Comparison of ENCODE assay signal across 1 cellular context in the genomic region with DNA sequence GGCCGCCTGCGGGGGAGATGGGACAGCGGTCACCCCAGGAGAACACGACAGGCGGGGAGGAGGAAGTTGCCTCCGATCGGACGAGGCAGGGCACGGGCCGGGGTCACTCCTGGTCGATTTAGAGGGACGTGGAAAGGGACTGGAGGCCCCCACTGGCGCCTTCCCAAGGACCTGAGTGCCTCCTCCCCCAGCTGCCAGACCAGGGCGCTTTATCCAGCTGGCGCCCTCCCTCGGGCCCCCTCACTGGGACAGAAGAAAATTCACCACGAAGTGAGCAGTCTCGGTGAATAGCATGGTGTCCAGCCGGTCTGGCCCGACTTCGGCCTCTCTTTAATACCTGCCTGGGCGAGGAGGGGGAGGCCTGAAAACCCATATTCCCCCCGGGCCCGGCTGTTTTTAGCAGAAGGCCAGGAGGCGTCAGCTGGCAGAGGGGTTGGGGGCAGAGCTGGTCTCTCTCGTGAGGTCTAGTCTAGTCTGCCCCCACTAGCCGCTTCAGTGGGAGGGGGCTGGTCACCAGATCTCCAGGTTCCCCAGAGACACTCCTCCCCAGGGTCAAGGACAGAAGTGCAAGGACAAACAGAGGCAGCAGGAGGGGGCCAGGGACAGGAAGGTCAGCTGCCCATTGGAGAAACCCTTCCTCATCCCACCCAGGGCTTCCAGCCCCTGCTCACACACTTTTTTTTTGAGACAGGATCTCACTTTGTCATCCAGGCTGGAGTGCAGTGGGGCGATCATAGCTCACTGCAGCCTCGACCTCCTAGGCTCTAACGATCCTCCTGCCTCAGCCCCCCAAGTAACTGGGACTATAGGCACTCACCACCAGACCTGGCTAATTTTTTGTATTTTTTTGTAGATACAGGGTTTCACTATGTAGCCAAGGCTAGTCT.
TF ChIP-seq lines count a peak whose summit lies in the region.

No MANE protein-coding gene starts in this region.

TF ChIP-seq in HepG2, 621 proteins besides CTCF, POLR2A, EP300 and RAD21 (continued from another document):
- TF ChIP-seq, protein P1, sequence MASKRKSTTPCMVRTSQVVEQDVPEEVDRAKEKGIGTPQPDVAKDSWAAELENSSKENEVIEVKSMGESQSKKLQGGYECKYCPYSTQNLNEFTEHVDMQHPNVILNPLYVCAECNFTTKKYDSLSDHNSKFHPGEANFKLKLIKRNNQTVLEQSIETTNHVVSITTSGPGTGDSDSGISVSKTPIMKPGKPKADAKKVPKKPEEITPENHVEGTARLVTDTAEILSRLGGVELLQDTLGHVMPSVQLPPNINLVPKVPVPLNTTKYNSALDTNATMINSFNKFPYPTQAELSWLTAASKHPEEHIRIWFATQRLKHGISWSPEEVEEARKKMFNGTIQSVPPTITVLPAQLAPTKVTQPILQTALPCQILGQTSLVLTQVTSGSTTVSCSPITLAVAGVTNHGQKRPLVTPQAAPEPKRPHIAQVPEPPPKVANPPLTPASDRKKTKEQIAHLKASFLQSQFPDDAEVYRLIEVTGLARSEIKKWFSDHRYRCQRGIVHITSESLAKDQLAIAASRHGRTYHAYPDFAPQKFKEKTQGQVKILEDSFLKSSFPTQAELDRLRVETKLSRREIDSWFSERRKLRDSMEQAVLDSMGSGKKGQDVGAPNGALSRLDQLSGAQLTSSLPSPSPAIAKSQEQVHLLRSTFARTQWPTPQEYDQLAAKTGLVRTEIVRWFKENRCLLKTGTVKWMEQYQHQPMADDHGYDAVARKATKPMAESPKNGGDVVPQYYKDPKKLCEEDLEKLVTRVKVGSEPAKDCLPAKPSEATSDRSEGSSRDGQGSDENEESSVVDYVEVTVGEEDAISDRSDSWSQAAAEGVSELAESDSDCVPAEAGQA (IDR thresholded peaks at IDR 0.05; ENCODE audit: low read depth) = no peak
- TF ChIP-seq, protein P1 (CRISPR knock-in tag; IDR thresholded peaks at IDR 0.05; ENCODE audit: borderline replicate concordance) = peak; percentile 80; the same call in 1 of the 2 replicates
- TF ChIP-seq, protein P2, sequence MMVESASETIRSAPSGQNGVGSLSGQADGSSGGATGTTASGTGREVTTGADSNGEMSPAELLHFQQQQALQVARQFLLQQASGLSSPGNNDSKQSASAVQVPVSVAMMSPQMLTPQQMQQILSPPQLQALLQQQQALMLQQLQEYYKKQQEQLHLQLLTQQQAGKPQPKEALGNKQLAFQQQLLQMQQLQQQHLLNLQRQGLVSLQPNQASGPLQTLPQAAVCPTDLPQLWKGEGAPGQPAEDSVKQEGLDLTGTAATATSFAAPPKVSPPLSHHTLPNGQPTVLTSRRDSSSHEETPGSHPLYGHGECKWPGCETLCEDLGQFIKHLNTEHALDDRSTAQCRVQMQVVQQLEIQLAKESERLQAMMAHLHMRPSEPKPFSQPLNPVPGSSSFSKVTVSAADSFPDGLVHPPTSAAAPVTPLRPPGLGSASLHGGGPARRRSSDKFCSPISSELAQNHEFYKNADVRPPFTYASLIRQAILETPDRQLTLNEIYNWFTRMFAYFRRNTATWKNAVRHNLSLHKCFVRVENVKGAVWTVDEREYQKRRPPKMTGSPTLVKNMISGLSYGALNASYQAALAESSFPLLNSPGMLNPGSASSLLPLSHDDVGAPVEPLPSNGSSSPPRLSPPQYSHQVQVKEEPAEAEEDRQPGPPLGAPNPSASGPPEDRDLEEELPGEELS (CRISPR knock-in tag; IDR thresholded peaks at IDR 0.05) = no peak
- TF ChIP-seq YEATS2 (CRISPR knock-in tag; IDR thresholded peaks at IDR 0.05; ENCODE audit: borderline replicate concordance) (no peak), ZNF547 (CRISPR knock-in tag; IDR thresholded peaks at IDR 0.05) (peak; percentile 68; the same call in 1 of the 2 replicates)
